Comparison of ENCODE assay signal across 2 cellular contexts in the genomic region with DNA sequence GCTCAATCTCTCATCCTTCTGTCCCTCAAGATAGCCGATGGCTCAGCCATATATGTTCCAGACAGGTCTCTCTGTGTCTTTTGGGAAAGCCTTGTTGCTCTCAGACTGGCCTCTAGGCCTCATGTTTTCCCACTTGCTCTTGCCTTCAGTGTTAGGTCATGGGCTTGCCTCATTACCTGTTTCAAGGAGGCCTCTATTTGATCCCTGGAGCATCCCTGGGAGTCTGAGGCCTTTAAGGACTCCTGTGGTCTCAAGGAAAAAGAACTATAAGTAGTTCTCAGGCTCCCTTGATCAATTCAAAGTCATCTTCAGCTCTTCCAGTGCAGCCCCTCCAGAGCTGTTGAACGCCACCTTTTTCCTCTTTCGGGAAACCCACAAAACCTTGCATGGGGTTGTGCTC.
TF ChIP-seq lines count a peak whose summit lies in the region.

No MANE protein-coding gene starts in this region.

TF ChIP-seq in GM23338, 12 proteins besides CTCF, POLR2A, EP300 and RAD21:
- TF ChIP-seq, protein P1, sequence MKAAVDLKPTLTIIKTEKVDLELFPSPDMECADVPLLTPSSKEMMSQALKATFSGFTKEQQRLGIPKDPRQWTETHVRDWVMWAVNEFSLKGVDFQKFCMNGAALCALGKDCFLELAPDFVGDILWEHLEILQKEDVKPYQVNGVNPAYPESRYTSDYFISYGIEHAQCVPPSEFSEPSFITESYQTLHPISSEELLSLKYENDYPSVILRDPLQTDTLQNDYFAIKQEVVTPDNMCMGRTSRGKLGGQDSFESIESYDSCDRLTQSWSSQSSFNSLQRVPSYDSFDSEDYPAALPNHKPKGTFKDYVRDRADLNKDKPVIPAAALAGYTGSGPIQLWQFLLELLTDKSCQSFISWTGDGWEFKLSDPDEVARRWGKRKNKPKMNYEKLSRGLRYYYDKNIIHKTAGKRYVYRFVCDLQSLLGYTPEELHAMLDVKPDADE (IDR thresholded peaks at IDR 0.05), result no peak
- TF ChIP-seq REST (IDR thresholded peaks at IDR 0.05; ENCODE audit: unreplicated experiment) (no peak), ZNF114 (CRISPR knock-in tag; IDR thresholded peaks at IDR 0.05) (no peak), JUNB (IDR thresholded peaks at IDR 0.05; ENCODE audit: unreplicated experiment) (no peak), EZH2phosphoT487 (IDR thresholded peaks at IDR 0.05; ENCODE audit: unreplicated experiment) (no peak), ZNF331 (CRISPR knock-in tag; IDR thresholded peaks at IDR 0.05; ENCODE audit: low read depth) (no peak), CREB1 (CRISPR knock-in tag; IDR thresholded peaks at IDR 0.05; ENCODE audit: low read depth) (no peak), EZH2 (IDR thresholded peaks at IDR 0.05; ENCODE audit: low read depth, unreplicated experiment) (no peak), POLR2AphosphoS5 (IDR thresholded peaks at IDR 0.05; ENCODE audit: low read depth) (no peak)
- TF ChIP-seq, protein P2, sequence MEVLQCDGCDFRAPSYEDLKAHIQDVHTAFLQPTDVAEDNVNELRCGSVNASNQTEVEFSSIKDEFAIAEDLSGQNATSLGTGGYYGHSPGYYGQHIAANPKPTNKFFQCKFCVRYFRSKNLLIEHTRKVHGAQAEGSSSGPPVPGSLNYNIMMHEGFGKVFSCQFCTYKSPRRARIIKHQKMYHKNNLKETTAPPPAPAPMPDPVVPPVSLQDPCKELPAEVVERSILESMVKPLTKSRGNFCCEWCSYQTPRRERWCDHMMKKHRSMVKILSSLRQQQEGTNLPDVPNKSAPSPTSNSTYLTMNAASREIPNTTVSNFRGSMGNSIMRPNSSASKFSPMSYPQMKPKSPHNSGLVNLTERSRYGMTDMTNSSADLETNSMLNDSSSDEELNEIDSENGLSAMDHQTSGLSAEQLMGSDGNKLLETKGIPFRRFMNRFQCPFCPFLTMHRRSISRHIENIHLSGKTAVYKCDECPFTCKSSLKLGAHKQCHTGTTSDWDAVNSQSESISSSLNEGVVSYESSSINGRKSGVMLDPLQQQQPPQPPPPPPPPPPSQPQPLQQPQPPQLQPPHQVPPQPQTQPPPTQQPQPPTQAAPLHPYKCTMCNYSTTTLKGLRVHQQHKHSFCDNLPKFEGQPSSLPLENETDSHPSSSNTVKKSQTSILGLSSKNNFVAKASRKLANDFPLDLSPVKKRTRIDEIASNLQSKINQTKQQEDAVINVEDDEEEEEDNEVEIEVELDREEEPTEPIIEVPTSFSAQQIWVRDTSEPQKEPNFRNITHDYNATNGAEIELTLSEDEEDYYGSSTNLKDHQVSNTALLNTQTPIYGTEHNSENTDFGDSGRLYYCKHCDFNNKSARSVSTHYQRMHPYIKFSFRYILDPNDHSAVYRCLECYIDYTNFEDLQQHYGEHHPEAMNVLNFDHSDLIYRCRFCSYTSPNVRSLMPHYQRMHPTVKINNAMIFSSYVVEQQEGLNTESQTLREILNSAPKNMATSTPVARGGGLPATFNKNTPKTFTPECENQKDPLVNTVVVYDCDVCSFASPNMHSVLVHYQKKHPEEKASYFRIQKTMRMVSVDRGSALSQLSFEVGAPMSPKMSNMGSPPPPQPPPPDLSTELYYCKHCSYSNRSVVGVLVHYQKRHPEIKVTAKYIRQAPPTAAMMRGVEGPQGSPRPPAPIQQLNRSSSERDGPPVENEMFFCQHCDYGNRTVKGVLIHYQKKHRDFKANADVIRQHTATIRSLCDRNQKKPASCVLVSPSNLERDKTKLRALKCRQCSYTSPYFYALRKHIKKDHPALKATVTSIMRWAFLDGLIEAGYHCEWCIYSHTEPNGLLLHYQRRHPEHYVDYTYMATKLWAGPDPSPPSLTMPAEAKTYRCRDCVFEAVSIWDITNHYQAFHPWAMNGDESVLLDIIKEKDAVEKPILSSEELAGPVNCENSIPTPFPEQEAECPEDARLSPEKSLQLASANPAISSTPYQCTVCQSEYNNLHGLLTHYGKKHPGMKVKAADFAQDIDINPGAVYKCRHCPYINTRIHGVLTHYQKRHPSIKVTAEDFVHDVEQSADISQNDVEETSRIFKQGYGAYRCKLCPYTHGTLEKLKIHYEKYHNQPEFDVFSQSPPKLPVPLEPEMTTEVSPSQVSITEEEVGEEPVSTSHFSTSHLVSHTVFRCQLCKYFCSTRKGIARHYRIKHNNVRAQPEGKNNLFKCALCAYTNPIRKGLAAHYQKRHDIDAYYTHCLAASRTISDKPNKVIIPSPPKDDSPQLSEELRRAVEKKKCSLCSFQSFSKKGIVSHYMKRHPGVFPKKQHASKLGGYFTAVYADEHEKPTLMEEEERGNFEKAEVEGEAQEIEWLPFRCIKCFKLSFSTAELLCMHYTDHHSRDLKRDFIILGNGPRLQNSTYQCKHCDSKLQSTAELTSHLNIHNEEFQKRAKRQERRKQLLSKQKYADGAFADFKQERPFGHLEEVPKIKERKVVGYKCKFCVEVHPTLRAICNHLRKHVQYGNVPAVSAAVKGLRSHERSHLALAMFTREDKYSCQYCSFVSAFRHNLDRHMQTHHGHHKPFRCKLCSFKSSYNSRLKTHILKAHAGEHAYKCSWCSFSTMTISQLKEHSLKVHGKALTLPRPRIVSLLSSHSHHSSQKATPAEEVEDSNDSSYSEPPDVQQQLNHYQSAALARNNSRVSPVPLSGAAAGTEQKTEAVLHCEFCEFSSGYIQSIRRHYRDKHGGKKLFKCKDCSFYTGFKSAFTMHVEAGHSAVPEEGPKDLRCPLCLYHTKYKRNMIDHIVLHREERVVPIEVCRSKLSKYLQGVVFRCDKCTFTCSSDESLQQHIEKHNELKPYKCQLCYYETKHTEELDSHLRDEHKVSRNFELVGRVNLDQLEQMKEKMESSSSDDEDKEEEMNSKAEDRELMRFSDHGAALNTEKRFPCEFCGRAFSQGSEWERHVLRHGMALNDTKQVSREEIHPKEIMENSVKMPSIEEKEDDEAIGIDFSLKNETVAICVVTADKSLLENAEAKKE (CRISPR knock-in tag; IDR thresholded peaks at IDR 0.05), result no peak

TF ChIP-seq in H1, 55 proteins besides CTCF, POLR2A, EP300 and RAD21:
- TF ChIP-seq SIN3A (conservative IDR thresholded peaks at IDR 0.05 in 1 of 2, IDR thresholded peaks at IDR 0.05 in 1 of 2; ENCODE audit: low read depth in 1 of 2, low read length in 2 of 2) (no peak), NRF1 (IDR thresholded peaks at IDR 0.05; ENCODE audit: low read depth, low read length) (no peak), EGR1 (IDR thresholded peaks at IDR 0.05; ENCODE audit: borderline replicate concordance, low read depth, low read length) (no peak), TBP (IDR thresholded peaks at IDR 0.05; ENCODE audit: low read depth, low read length) (no peak), BACH1 (IDR thresholded peaks at IDR 0.05; ENCODE audit: low read length) (no peak), GTF2F1 (IDR thresholded peaks at IDR 0.05; ENCODE audit: borderline replicate concordance, low read depth, low read length) (no peak), BCL11A (IDR thresholded peaks at IDR 0.05; ENCODE audit: low read depth in 2 of 2, low read length in 2 of 2) (no peak), MAFK (IDR thresholded peaks at IDR 0.05; ENCODE audit: low read depth, low read length) (no peak), TEAD4 (IDR thresholded peaks at IDR 0.05; ENCODE audit: low read depth, low read length) (no peak), SRF (IDR thresholded peaks at IDR 0.05; ENCODE audit: low read depth, low read length) (no peak), FOSL1 (IDR thresholded peaks at IDR 0.05; ENCODE audit: insufficient read depth, low read depth, low read length) (no peak), YY1 (IDR thresholded peaks at IDR 0.05; ENCODE audit: low read depth, low read length) (no peak), HDAC6 (IDR thresholded peaks at IDR 0.05; ENCODE audit: low read depth, low read length) (no peak), SAP30 (IDR thresholded peaks at IDR 0.05; ENCODE audit: insufficient read depth, insufficient replicate concordance, low read length) (no peak), SUZ12 (IDR thresholded peaks at IDR 0.05; ENCODE audit: low read length) (no peak), RFX5 (IDR thresholded peaks at IDR 0.05; ENCODE audit: borderline replicate concordance, low read depth, low read length) (no peak), ASH2L (IDR thresholded peaks at IDR 0.05; ENCODE audit: low read length) (no peak)
- TF ChIP-seq, protein P3, sequence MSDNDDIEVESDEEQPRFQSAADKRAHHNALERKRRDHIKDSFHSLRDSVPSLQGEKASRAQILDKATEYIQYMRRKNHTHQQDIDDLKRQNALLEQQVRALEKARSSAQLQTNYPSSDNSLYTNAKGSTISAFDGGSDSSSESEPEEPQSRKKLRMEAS (IDR thresholded peaks at IDR 0.05), result no peak
- TF ChIP-seq, protein P4, sequence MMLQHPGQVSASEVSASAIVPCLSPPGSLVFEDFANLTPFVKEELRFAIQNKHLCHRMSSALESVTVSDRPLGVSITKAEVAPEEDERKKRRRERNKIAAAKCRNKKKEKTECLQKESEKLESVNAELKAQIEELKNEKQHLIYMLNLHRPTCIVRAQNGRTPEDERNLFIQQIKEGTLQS (IDR thresholded peaks at IDR 0.05; ENCODE audit: insufficient read depth, low read depth, low read length), result no peak
